In genomic region chr13:106246237-106246636, GRCh38 we compare ENCODE assay signal across 1 cellular context.
TF ChIP-seq lines count a peak whose summit lies in the region.

No MANE protein-coding gene starts in this region.

TF ChIP-seq in GM23338, 12 proteins besides CTCF, POLR2A, EP300 and RAD21 (continued from another document):
- no peak for TF ChIP-seq ZNF462 (CRISPR knock-in tag; IDR thresholded peaks at IDR 0.05)
